Comparison of ENCODE assay signal across 10 cellular contexts in genomic region chr3:127800508-127800907, GRCh38. TPM values are rescaled to one million over a fixed set of nuclear protein-coding genes. Genes with fewer than 3 reads are reported as not detected.
DNase-seq lines count a peak whose midpoint lies in the region; ATAC-seq and TF ChIP-seq lines count a peak whose summit lies in the region.
"Had no signal": no experiment of that assay in that cellular context is flagged by ENCODE, and none has a peak within 500 bp of the region (broad histone marks: within the 10 kb centered on the region; RNA-seq: fewer than 3 reads in every experiment).

No MANE protein-coding gene starts in this region.

- H3K27me3 ChIP-seq in HL-60 (ENCODE audit: insufficient read depth, poor library complexity, severe bottlenecking) (no peaks in the 10 kb centered on the region), left lung (no peaks in the 10 kb centered on the region)

- intact Hi-C loops in activated CD4-positive, alpha-beta T cell treated with anti-CD3 and anti-CD28 coated beads, Interleukin-2, amount 10 ng/mL, durations not matched to agents 24 days and 14 days (cut with micrococcal nuclease): loop anchor here (10.0 kb wide), 1 partner anchor 46 kb away; no protein-coding TSS in a partner anchor
- intact Hi-C loops in left lung (cut with DNase I): no loop called here

- H3K4me1 Mint-ChIP-seq in activated CD4-positive, alpha-beta T cell treated with anti-CD3 and anti-CD28 coated beads, Interleukin-2, amount 10 ng/mL, durations not matched to agents 24 days and 14 days: peaks cover 10% of the 10 kb centered on the region
- peaks cover 7% of the 10 kb centered on the region for H3K4me1 Mint-ChIP-seq in activated T-helper 17 cell treated with anti-CD3 and anti-CD28 coated beads, Interleukin-2, amount 50 U/mL, for 72 hours

- H3K36me3 Mint-ChIP-seq in activated CD4-positive, alpha-beta T cell treated with anti-CD3 and anti-CD28 coated beads, Interleukin-2, amount 10 ng/mL, durations not matched to agents 24 days and 14 days (ENCODE audit: low read depth): no peaks in the 10 kb centered on the region
- no peaks in the 10 kb centered on the region for H3K36me3 Mint-ChIP-seq in activated T-helper 17 cell treated with anti-CD3 and anti-CD28 coated beads, Interleukin-2, amount 50 U/mL, for 72 hours (ENCODE audit: low read depth)

- peaks cover 0 to 25% of the 10 kb centered on the region in 2 donors for H3K36me3 ChIP-seq in left lung

- H3K9me3 ChIP-seq in left lung: no peaks in the 10 kb centered on the region

- ATAC-seq in activated T-helper 17 cell treated with anti-CD3 and anti-CD28 coated beads, Interleukin-2, amount 50 U/mL, for 72 hours (replicated peaks): peak; percentile 89
- ATAC-seq in left lung: no peak

- peak; percentile 74 for DNase-seq in activated CD4-positive, alpha-beta T cell treated with anti-CD3 and anti-CD28 coated beads, Interleukin-2, amount 10 ng/mL, durations not matched to agents 24 days and 14 days
- no peak for DNase-seq in activated CD4-positive, alpha-beta T cell treated with anti-CD3 and anti-CD28 coated beads for 4 hours
- DNase-seq in HL-60 (ENCODE audit: low read depth in 1 of 2, low spot score in 1 of 2): peak in 1 of 2 experiments; percentile 71
- peak; percentile 84 for DNase-seq in smooth muscle cell of the brain vasculature (ENCODE audit: low read depth, low spot score)
- no peak for DNase-seq in NCI-H2081 (lab: John Stamatoyannopoulos, UW)
- DNase-seq in left lung: no peak
- DNase-seq in stimulated activated CD4-positive, alpha-beta T cell treated with anti-CD3 and anti-CD28 coated beads, Interleukin-2, amount 100 ng/mL, for 24 hours: no peak
- DNase-seq: activated CD4-positive, CD25-positive, alpha-beta regulatory T cell treated with anti-CD3 and anti-CD28 coated beads, Interleukin-2, amount 50 U/mL, for 72 hours; stimulated activated CD4-positive, alpha-beta T cell treated with anti-CD3 and anti-CD28 coated beads, Interleukin-2, amount 100 ng/mL, for 48 hours had no signal

- H3K4me3 ChIP-seq in HL-60 (replicated peaks; ENCODE audit: insufficient read depth, low read length) (no peak overlapping the region), left lung (no peak overlapping the region)

- H3K4me3 Mint-ChIP-seq in activated CD4-positive, alpha-beta T cell treated with anti-CD3 and anti-CD28 coated beads, Interleukin-2, amount 10 ng/mL, durations not matched to agents 24 days and 14 days: peak overlapping the region; percentile 41
- peak overlapping the region; percentile 28 for H3K4me3 Mint-ChIP-seq in activated T-helper 17 cell treated with anti-CD3 and anti-CD28 coated beads, Interleukin-2, amount 50 U/mL, for 72 hours

- H3K27ac ChIP-seq in HL-60 (replicated peaks): peak overlapping the region; percentile 79
- H3K27ac ChIP-seq in left lung: peak overlapping the region in 1 of 2 donors; percentile 51

- no peaks in the 10 kb centered on the region for H3K9me3 Mint-ChIP-seq in activated CD4-positive, alpha-beta T cell treated with anti-CD3 and anti-CD28 coated beads, Interleukin-2, amount 10 ng/mL, durations not matched to agents 24 days and 14 days
- H3K9me3 Mint-ChIP-seq in activated T-helper 17 cell treated with anti-CD3 and anti-CD28 coated beads, Interleukin-2, amount 50 U/mL, for 72 hours: no peaks in the 10 kb centered on the region

- H3K27ac Mint-ChIP-seq in activated CD4-positive, alpha-beta T cell treated with anti-CD3 and anti-CD28 coated beads, Interleukin-2, amount 10 ng/mL, durations not matched to agents 24 days and 14 days: peak overlapping the region; percentile 85
- peak overlapping the region; percentile 72 for H3K27ac Mint-ChIP-seq in activated T-helper 17 cell treated with anti-CD3 and anti-CD28 coated beads, Interleukin-2, amount 50 U/mL, for 72 hours

- TF ChIP-seq CTCF in HL-60 (IDR thresholded peaks at IDR 0.05; ENCODE audit: insufficient read depth, low read length) (no peak), left lung (IDR thresholded peaks at IDR 0.05) (no peak)

- H3K4me1 ChIP-seq in left lung: peaks cover 0 to 39% of the 10 kb centered on the region in 2 donors

- no peaks in the 10 kb centered on the region for H3K27me3 Mint-ChIP-seq in activated CD4-positive, alpha-beta T cell treated with anti-CD3 and anti-CD28 coated beads, Interleukin-2, amount 10 ng/mL, durations not matched to agents 24 days and 14 days
- peaks cover 8% of the 10 kb centered on the region for H3K27me3 Mint-ChIP-seq in activated T-helper 17 cell treated with anti-CD3 and anti-CD28 coated beads, Interleukin-2, amount 50 U/mL, for 72 hours

RNA-seq across cellular contexts. Expression of gene MGLL, which starts 21.8 kb away (rescaled TPM):
- 2.3 and 3.6 TPM in 2 replicates for total RNA-seq in activated CD4-positive, alpha-beta T cell treated with anti-CD3 and anti-CD28 coated beads, Interleukin-2, amount 10 ng/mL, durations not matched to agents 24 days and 14 days
- total RNA-seq in activated T-helper 17 cell treated with anti-CD3 and anti-CD28 coated beads, Interleukin-2, amount 50 U/mL, for 72 hours: 1 to 10 TPM; 1.2 to 1.4 TPM
- total RNA-seq in left lung: 100 to 1,000 TPM; 214 to 318 TPM

Comparison
In these comparisons a context has a peak if more than half of its experiments do, and no peak if none do; other contexts are left out.
1. DNase-seq: peak in activated CD4-positive, alpha-beta T cell treated with anti-CD3 and anti-CD28 coated beads, Interleukin-2, amount 10 ng/mL, durations not matched to agents 24 days and 14 days (single experiment) and smooth muscle cell of the brain vasculature (single experiment); none in activated CD4-positive, alpha-beta T cell treated with anti-CD3 and anti-CD28 coated beads for 4 hours (0 of 2), NCI-H2081 (0 of 2), left lung (0 of 2) and stimulated activated CD4-positive, alpha-beta T cell treated with anti-CD3 and anti-CD28 coated beads, Interleukin-2, amount 100 ng/mL, for 24 hours (0 of 2).
2. RNA of gene MGLL, which starts 21.8 kb away (total RNA-seq): 214 to 318 TPM in left lung; 2.3 to 3.6 TPM in activated CD4-positive, alpha-beta T cell treated with anti-CD3 and anti-CD28 coated beads, Interleukin-2, amount 10 ng/mL, durations not matched to agents 24 days and 14 days and 1.2 to 1.4 TPM in activated T-helper 17 cell treated with anti-CD3 and anti-CD28 coated beads, Interleukin-2, amount 50 U/mL, for 72 hours; every median in the first group is over 10 times any median in the second.